In genomic region chr6:170305772-170306323, GRCh38 we compare ENCODE assay signal across 1 cellular context.
TF ChIP-seq lines count a peak whose summit lies in the region.

No MANE protein-coding gene starts in this region.

TF ChIP-seq in WTC11, 78 proteins besides CTCF, POLR2A, EP300 and RAD21 (continued from another document):
- TF ChIP-seq SP1 (CRISPR knock-in tag; conservative IDR thresholded peaks at IDR 0.05) (no peak), NR2C2 (CRISPR knock-in tag; IDR thresholded peaks at IDR 0.05) (no peak), ZNF396 (CRISPR knock-in tag; IDR thresholded peaks at IDR 0.05; ENCODE audit: borderline replicate concordance) (no peak), JAZF1 (CRISPR knock-in tag; IDR thresholded peaks at IDR 0.05) (no peak), EMX1 (CRISPR knock-in tag; IDR thresholded peaks at IDR 0.05) (no peak), ZBTB21 (CRISPR knock-in tag; IDR thresholded peaks at IDR 0.05; ENCODE audit: borderline replicate concordance) (no peak), ZNF138 (CRISPR knock-in tag; conservative IDR thresholded peaks at IDR 0.05) (no peak), ZNF219 (CRISPR knock-in tag; IDR thresholded peaks at IDR 0.05; ENCODE audit: borderline replicate concordance) (no peak), NFATC4 (CRISPR knock-in tag; IDR thresholded peaks at IDR 0.05) (no peak), GTF2I (CRISPR knock-in tag; conservative IDR thresholded peaks at IDR 0.05) (no peak), CREM (CRISPR knock-in tag; IDR thresholded peaks at IDR 0.05) (no peak), CREB1 (CRISPR knock-in tag; IDR thresholded peaks at IDR 0.05) (0 out of 2 replicates have a peak, but pooled peaks have one; percentile 17), ZNF423 (CRISPR knock-in tag; IDR thresholded peaks at IDR 0.05) (0 out of 2 replicates have a peak, but pooled peaks have one; percentile 41), KAT7 (CRISPR knock-in tag; IDR thresholded peaks at IDR 0.05; ENCODE audit: borderline replicate concordance) (no peak), MYBL2 (CRISPR knock-in tag; IDR thresholded peaks at IDR 0.05) (no peak), SMAD4 (CRISPR knock-in tag; IDR thresholded peaks at IDR 0.05) (no peak), IRF1 (CRISPR knock-in tag; IDR thresholded peaks at IDR 0.05) (no peak), RORB (CRISPR knock-in tag; IDR thresholded peaks at IDR 0.05) (no peak), HMGA2 (CRISPR knock-in tag; IDR thresholded peaks at IDR 0.05) (no peak)
- TF ChIP-seq, protein P1, sequence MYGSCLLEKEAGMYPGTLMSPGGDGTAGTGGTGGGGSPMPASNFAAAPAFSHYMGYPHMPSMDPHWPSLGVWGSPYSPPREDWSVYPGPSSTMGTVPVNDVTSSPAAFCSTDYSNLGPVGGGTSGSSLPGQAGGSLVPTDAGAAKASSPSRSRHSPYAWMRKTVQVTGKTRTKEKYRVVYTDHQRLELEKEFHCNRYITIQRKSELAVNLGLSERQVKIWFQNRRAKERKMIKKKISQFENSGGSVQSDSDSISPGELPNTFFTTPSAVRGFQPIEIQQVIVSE (CRISPR knock-in tag; IDR thresholded peaks at IDR 0.05; ENCODE audit: borderline replicate concordance): no peak
- TF ChIP-seq, protein P2, sequence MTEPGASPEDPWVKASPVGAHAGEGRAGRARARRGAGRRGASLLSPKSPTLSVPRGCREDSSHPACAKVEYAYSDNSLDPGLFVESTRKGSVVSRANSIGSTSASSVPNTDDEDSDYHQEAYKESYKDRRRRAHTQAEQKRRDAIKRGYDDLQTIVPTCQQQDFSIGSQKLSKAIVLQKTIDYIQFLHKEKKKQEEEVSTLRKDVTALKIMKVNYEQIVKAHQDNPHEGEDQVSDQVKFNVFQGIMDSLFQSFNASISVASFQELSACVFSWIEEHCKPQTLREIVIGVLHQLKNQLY (CRISPR knock-in tag; IDR thresholded peaks at IDR 0.05): no peak
- TF ChIP-seq, protein P3, sequence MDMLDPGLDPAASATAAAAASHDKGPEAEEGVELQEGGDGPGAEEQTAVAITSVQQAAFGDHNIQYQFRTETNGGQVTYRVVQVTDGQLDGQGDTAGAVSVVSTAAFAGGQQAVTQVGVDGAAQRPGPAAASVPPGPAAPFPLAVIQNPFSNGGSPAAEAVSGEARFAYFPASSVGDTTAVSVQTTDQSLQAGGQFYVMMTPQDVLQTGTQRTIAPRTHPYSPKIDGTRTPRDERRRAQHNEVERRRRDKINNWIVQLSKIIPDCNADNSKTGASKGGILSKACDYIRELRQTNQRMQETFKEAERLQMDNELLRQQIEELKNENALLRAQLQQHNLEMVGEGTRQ (CRISPR knock-in tag; IDR thresholded peaks at IDR 0.05): 0 out of 2 replicates have a peak, but pooled peaks have one; percentile 14
- TF ChIP-seq, protein P4, sequence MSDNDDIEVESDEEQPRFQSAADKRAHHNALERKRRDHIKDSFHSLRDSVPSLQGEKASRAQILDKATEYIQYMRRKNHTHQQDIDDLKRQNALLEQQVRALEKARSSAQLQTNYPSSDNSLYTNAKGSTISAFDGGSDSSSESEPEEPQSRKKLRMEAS (CRISPR knock-in tag; IDR thresholded peaks at IDR 0.05): no peak; the same call in 1 of the 2 replicates
- TF ChIP-seq, protein P5, sequence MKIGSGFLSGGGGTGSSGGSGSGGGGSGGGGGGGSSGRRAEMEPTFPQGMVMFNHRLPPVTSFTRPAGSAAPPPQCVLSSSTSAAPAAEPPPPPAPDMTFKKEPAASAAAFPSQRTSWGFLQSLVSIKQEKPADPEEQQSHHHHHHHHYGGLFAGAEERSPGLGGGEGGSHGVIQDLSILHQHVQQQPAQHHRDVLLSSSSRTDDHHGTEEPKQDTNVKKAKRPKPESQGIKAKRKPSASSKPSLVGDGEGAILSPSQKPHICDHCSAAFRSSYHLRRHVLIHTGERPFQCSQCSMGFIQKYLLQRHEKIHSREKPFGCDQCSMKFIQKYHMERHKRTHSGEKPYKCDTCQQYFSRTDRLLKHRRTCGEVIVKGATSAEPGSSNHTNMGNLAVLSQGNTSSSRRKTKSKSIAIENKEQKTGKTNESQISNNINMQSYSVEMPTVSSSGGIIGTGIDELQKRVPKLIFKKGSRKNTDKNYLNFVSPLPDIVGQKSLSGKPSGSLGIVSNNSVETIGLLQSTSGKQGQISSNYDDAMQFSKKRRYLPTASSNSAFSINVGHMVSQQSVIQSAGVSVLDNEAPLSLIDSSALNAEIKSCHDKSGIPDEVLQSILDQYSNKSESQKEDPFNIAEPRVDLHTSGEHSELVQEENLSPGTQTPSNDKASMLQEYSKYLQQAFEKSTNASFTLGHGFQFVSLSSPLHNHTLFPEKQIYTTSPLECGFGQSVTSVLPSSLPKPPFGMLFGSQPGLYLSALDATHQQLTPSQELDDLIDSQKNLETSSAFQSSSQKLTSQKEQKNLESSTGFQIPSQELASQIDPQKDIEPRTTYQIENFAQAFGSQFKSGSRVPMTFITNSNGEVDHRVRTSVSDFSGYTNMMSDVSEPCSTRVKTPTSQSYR (CRISPR knock-in tag; IDR thresholded peaks at IDR 0.05): no peak; the same call in 1 of the 2 replicates
- TF ChIP-seq, protein P6, sequence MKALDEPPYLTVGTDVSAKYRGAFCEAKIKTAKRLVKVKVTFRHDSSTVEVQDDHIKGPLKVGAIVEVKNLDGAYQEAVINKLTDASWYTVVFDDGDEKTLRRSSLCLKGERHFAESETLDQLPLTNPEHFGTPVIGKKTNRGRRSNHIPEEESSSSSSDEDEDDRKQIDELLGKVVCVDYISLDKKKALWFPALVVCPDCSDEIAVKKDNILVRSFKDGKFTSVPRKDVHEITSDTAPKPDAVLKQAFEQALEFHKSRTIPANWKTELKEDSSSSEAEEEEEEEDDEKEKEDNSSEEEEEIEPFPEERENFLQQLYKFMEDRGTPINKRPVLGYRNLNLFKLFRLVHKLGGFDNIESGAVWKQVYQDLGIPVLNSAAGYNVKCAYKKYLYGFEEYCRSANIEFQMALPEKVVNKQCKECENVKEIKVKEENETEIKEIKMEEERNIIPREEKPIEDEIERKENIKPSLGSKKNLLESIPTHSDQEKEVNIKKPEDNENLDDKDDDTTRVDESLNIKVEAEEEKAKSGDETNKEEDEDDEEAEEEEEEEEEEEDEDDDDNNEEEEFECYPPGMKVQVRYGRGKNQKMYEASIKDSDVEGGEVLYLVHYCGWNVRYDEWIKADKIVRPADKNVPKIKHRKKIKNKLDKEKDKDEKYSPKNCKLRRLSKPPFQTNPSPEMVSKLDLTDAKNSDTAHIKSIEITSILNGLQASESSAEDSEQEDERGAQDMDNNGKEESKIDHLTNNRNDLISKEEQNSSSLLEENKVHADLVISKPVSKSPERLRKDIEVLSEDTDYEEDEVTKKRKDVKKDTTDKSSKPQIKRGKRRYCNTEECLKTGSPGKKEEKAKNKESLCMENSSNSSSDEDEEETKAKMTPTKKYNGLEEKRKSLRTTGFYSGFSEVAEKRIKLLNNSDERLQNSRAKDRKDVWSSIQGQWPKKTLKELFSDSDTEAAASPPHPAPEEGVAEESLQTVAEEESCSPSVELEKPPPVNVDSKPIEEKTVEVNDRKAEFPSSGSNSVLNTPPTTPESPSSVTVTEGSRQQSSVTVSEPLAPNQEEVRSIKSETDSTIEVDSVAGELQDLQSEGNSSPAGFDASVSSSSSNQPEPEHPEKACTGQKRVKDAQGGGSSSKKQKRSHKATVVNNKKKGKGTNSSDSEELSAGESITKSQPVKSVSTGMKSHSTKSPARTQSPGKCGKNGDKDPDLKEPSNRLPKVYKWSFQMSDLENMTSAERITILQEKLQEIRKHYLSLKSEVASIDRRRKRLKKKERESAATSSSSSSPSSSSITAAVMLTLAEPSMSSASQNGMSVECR (CRISPR knock-in tag; IDR thresholded peaks at IDR 0.05; ENCODE audit: borderline replicate concordance): no peak; the same call in 1 of the 2 replicates
- TF ChIP-seq, protein P7, sequence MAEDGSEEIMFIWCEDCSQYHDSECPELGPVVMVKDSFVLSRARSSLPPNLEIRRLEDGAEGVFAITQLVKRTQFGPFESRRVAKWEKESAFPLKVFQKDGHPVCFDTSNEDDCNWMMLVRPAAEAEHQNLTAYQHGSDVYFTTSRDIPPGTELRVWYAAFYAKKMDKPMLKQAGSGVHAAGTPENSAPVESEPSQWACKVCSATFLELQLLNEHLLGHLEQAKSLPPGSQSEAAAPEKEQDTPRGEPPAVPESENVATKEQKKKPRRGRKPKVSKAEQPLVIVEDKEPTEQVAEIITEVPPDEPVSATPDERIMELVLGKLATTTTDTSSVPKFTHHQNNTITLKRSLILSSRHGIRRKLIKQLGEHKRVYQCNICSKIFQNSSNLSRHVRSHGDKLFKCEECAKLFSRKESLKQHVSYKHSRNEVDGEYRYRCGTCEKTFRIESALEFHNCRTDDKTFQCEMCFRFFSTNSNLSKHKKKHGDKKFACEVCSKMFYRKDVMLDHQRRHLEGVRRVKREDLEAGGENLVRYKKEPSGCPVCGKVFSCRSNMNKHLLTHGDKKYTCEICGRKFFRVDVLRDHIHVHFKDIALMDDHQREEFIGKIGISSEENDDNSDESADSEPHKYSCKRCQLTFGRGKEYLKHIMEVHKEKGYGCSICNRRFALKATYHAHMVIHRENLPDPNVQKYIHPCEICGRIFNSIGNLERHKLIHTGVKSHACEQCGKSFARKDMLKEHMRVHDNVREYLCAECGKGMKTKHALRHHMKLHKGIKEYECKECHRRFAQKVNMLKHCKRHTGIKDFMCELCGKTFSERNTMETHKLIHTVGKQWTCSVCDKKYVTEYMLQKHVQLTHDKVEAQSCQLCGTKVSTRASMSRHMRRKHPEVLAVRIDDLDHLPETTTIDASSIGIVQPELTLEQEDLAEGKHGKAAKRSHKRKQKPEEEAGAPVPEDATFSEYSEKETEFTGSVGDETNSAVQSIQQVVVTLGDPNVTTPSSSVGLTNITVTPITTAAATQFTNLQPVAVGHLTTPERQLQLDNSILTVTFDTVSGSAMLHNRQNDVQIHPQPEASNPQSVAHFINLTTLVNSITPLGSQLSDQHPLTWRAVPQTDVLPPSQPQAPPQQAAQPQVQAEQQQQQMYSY (CRISPR knock-in tag; IDR thresholded peaks at IDR 0.05): no peak
TF ChIP-seq in WTC11: peak in this region for 6.
